ENCODE assay signal across 2 cellular contexts in genomic region chr6:35505985-35506384, GRCh38.
TF ChIP-seq lines count a peak whose summit lies in the region.

No MANE protein-coding gene starts in this region.

TF ChIP-seq in SK-N-SH, 30 proteins besides CTCF, POLR2A, EP300 and RAD21 (continued from another document):
- TF ChIP-seq ZBTB33 (IDR thresholded peaks at IDR 0.05; ENCODE audit: borderline replicate concordance, low read depth) (no peak), PBX3 (IDR thresholded peaks at IDR 0.05) (no peak), RFX5 (IDR thresholded peaks at IDR 0.05; ENCODE audit: low read length) (no peak), YY1 (IDR thresholded peaks at IDR 0.05; ENCODE audit: low read depth) (no peak), FOXJ3 (CRISPR knock-in tag; IDR thresholded peaks at IDR 0.05) (no peak), GABPA (IDR thresholded peaks at IDR 0.05; ENCODE audit: low read depth) (no peak), FOSL2 (IDR thresholded peaks at IDR 0.05; ENCODE audit: borderline replicate concordance, low read depth) (no peak), USF2 (IDR thresholded peaks at IDR 0.05; ENCODE audit: borderline replicate concordance, low read depth, low read length) (no peak)

TF ChIP-seq in SK-N-SH treated with all-trans-retinoic acid at 6 μM for 48 hours, 23 proteins besides CTCF, POLR2A, EP300 and RAD21 (continued from another document):
- TF ChIP-seq TSHZ2 (CRISPR knock-in tag; IDR thresholded peaks at IDR 0.05) (no peak), POU6F1 (CRISPR knock-in tag; IDR thresholded peaks at IDR 0.05; ENCODE audit: borderline replicate concordance, low read depth) (no peak), ARNTL (CRISPR knock-in tag; IDR thresholded peaks at IDR 0.05; ENCODE audit: borderline replicate concordance, low read depth) (no peak), ESRRG (CRISPR knock-in tag; IDR thresholded peaks at IDR 0.05) (no peak), PATZ1 (CRISPR knock-in tag; IDR thresholded peaks at IDR 0.05; ENCODE audit: borderline replicate concordance) (no peak), ZNF8 (CRISPR knock-in tag; IDR thresholded peaks at IDR 0.05) (no peak), BACH2 (CRISPR knock-in tag; IDR thresholded peaks at IDR 0.05; ENCODE audit: borderline replicate concordance) (no peak), TOX (CRISPR knock-in tag; IDR thresholded peaks at IDR 0.05; ENCODE audit: borderline replicate concordance) (no peak), CSRNP3 (CRISPR knock-in tag; IDR thresholded peaks at IDR 0.05) (no peak), ZFP30 (CRISPR knock-in tag; IDR thresholded peaks at IDR 0.05) (no peak), CREB5 (CRISPR knock-in tag; IDR thresholded peaks at IDR 0.05; ENCODE audit: low read depth) (no peak), ZFP3 (CRISPR knock-in tag; IDR thresholded peaks at IDR 0.05) (no peak)
